8 cellular contexts compared by ENCODE assay signal in genomic region chr1:162799995-162800830, GRCh38. TPM values are rescaled to one million over a fixed set of nuclear protein-coding genes. Genes with fewer than 3 reads are reported as not detected.
A peak's percentile ranks its signal among the peaks of the same experiment; 100 is the strongest.
DNase-seq lines count a peak whose midpoint lies in the region; ATAC-seq and TF ChIP-seq lines count a peak whose summit lies in the region.
"Not testable (repeated sequence)": the region's sequence is repeated elsewhere in the genome, so short reads cannot be mapped to it uniquely, and the experiment has no call there.

No MANE protein-coding gene starts in this region.

- H3K27me3 Mint-ChIP-seq in glutamatergic neuron (ENCODE audit: unreplicated experiment); nephron (ENCODE audit: low read depth): not testable (repeated sequence)

- DNase-seq in ELF-1 (ENCODE audit: low read depth, low spot score) = peak; percentile 34
- DNase-seq in HPDE6-E6E7 (ENCODE audit: extremely low spot score) = peak; percentile 14
- DNase-seq in NCI-H2107 treated with DMSO at 0.1 percent for 48 hours (lab: John Stamatoyannopoulos, UW; ENCODE audit: unreplicated experiment) = peak; percentile 52
- DNase-seq in RWPE2 (ENCODE audit: low spot score); upper lobe of right lung: not testable (repeated sequence)
- peak; percentile 77 for DNase-seq in brain microvascular endothelial cell
- peak; percentile 61 for DNase-seq in glutamatergic neuron

- H3K36me3 Mint-ChIP-seq in glutamatergic neuron (ENCODE audit: unreplicated experiment) = not testable (repeated sequence)
- peaks cover 42% of the 10 kb centered on the region for H3K36me3 Mint-ChIP-seq in nephron (ENCODE audit: low read depth)

- not testable (repeated sequence) for H3K4me1 ChIP-seq in RWPE2 (ENCODE audit: insufficient read depth, poor library complexity, severe bottlenecking); upper lobe of right lung

- H3K9me3 Mint-ChIP-seq in glutamatergic neuron (ENCODE audit: unreplicated experiment); nephron: not testable (repeated sequence)

- H3K27ac Mint-ChIP-seq in glutamatergic neuron (ENCODE audit: unreplicated experiment) = not testable (repeated sequence)
- H3K27ac Mint-ChIP-seq in nephron = peak overlapping the region in 2 of 3 experiments; percentile 7 to 37

- not testable (repeated sequence) for H3K9me3 ChIP-seq in RWPE2 (ENCODE audit: severe bottlenecking); upper lobe of right lung

- peaks cover 42% of the 10 kb centered on the region for H3K36me3 ChIP-seq in RWPE2 (ENCODE audit: low read depth)
- not testable (repeated sequence) for H3K36me3 ChIP-seq in brain microvascular endothelial cell (replicated peaks)
- peaks cover 64% of the 10 kb centered on the region for H3K36me3 ChIP-seq in upper lobe of right lung

- H3K4me1 Mint-ChIP-seq in glutamatergic neuron (ENCODE audit: low read depth, unreplicated experiment); nephron: not testable (repeated sequence)

- not testable (repeated sequence) for H3K27ac ChIP-seq in RWPE2 (ENCODE audit: poor library complexity, severe bottlenecking); brain microvascular endothelial cell; upper lobe of right lung

- intact Hi-C loops in upper lobe of right lung (cut with DNase I) = not testable (repeated sequence)

- not testable (repeated sequence) for H3K4me3 ChIP-seq in RWPE2 (ENCODE audit: severe bottlenecking); brain microvascular endothelial cell (ENCODE audit: low read depth, low read length); upper lobe of right lung

- TF ChIP-seq CTCF in RWPE2 (IDR thresholded peaks at IDR 0.05; ENCODE audit: poor library complexity, severe bottlenecking) = peak; percentile 78
- TF ChIP-seq CTCF in brain microvascular endothelial cell (IDR thresholded peaks at IDR 0.05; ENCODE audit: low read depth, low read length, missing control alignments) = peak; percentile 66
- peak; percentile 30 for TF ChIP-seq CTCF in glutamatergic neuron (IDR thresholded peaks at IDR 0.05; ENCODE audit: partially characterized antibody, unreplicated experiment)
- TF ChIP-seq CTCF in nephron (IDR thresholded peaks at IDR 0.05; ENCODE audit: unreplicated experiment in 3 of 3) = peak; percentile 55 to 71 (median 57)
- TF ChIP-seq CTCF in upper lobe of right lung (IDR thresholded peaks at IDR 0.05) = peak; percentile 55

- peak; percentile 94 for ATAC-seq in RWPE2 (ENCODE audit: low read depth)
- ATAC-seq in upper lobe of right lung = peak; percentile 93

- in situ Hi-C loops in brain microvascular endothelial cell (cut with HindIII; ENCODE audit: low pct_ligation_motif_present, low sequenced_read_pairs) = not testable (repeated sequence)

- not testable (repeated sequence) for H3K4me3 Mint-ChIP-seq in glutamatergic neuron (ENCODE audit: unreplicated experiment); nephron

- H3K27me3 ChIP-seq in RWPE2 (ENCODE audit: insufficient read depth, poor library complexity, severe bottlenecking); brain microvascular endothelial cell (replicated peaks); upper lobe of right lung: not testable (repeated sequence)

RNA-seq across cellular contexts. Expression of gene HSD17B7, which starts 9.7 kb away (rescaled TPM):
- total RNA-seq in glutamatergic neuron (ENCODE audit: unreplicated experiment) = 38.7 TPM
- 31.6 TPM for total RNA-seq in upper lobe of right lung
